Comparison of ENCODE assay signal across 8 cellular contexts in genomic region chr1:108561145-108561458, GRCh38. TPM values are rescaled to one million over a fixed set of nuclear protein-coding genes. Genes with fewer than 3 reads are reported as not detected.
A peak's percentile ranks its signal among the peaks of the same experiment; 100 is the strongest.
DNase-seq lines count a peak whose midpoint lies in the region; ATAC-seq and TF ChIP-seq lines count a peak whose summit lies in the region.

No MANE protein-coding gene starts in this region.

- CTCF ChIA-PET in activated CD4-positive, alpha-beta memory T cell treated with anti-CD3 and anti-CD28 coated beads for 36 hours (lab: Charles Lee), result interaction anchor here (1.0 to 7.4 kb wide), 18 partner anchors 9 to 361 kb away, joined by 3 to 172 read pairs (median 10); partner anchors contain the start of genes PRPF38B and SLC25A24

- peak overlapping the region in 2 of 3 donors; percentile 52 to 53 for H3K27ac ChIP-seq in thyroid gland

- DNase-seq in activated T-cell treated with anti-CD3 and anti-CD28 coated beads, Interleukin-2, amount 50 U/mL, for 72 hours, result no peak
- no peak for DNase-seq in activated T-cell treated with anti-CD3 and anti-CD28 coated beads, Interleukin-2, amount 50 U/mL, for 1 hour
- no peak for DNase-seq in activated CD4-positive, alpha-beta memory T cell treated with anti-CD3 and anti-CD28 coated beads for 36 hours
- DNase-seq in immature natural killer cell (peak in 1 of 3 donors; percentile 35), thyroid gland (no peak), NCI-H1417 (lab: John Stamatoyannopoulos, UW) (no peak)

- H3K4me1 Mint-ChIP-seq in activated T-cell treated with anti-CD3 and anti-CD28 coated beads, Interleukin-2, amount 50 U/mL, for 72 hours (ENCODE audit: low read depth), result peaks cover 33% of the 10 kb centered on the region
- H3K4me1 Mint-ChIP-seq in activated CD4-positive, alpha-beta memory T cell treated with anti-CD3 and anti-CD28 coated beads for 36 hours (ENCODE audit: low read depth), result peaks cover 36% of the 10 kb centered on the region
- H3K4me1 Mint-ChIP-seq in immature natural killer cell, result peaks cover 39 to 48% of the 10 kb centered on the region in 2 donors

- peak overlapping the region; percentile 93 to 97 for H3K4me3 Mint-ChIP-seq in activated T-cell treated with anti-CD3 and anti-CD28 coated beads, Interleukin-2, amount 50 U/mL, for 72 hours
- peak overlapping the region; percentile 88 for H3K4me3 Mint-ChIP-seq in activated CD4-positive, alpha-beta memory T cell treated with anti-CD3 and anti-CD28 coated beads for 36 hours
- H3K4me3 Mint-ChIP-seq in immature natural killer cell, result peak overlapping the region; percentile 88 to 99 (median 95)

- no peak for ATAC-seq in activated T-cell treated with anti-CD3 and anti-CD28 coated beads, Interleukin-2, amount 50 U/mL, for 72 hours (replicated peaks in 1 of 2)
- ATAC-seq in HG03520 (IDR thresholded peaks at IDR 0.05; ENCODE audit: unreplicated experiment) (no peak), HG02973 (IDR thresholded peaks at IDR 0.05; ENCODE audit: unreplicated experiment) (no peak)

- peak overlapping the region in 1 of 3 donors; percentile 53 for H3K4me3 ChIP-seq in thyroid gland (replicated peaks in 1 of 3)

- H3K4me1 ChIP-seq in thyroid gland, result peaks cover 14 to 17% of the 10 kb centered on the region in 2 donors

- no peaks in the 10 kb centered on the region for H3K36me3 ChIP-seq in thyroid gland

- no peak for TF ChIP-seq CTCF in thyroid gland (IDR thresholded peaks at IDR 0.05)

- H3K27me3 Mint-ChIP-seq in activated T-cell treated with anti-CD3 and anti-CD28 coated beads, Interleukin-2, amount 50 U/mL, for 72 hours (ENCODE audit: low read depth), result no peaks in the 10 kb centered on the region
- H3K27me3 Mint-ChIP-seq in activated CD4-positive, alpha-beta memory T cell treated with anti-CD3 and anti-CD28 coated beads for 36 hours, result no peaks in the 10 kb centered on the region
- peaks cover 3 to 10% (median 4%) of the 10 kb centered on the region in 3 donors for H3K27me3 Mint-ChIP-seq in immature natural killer cell (ENCODE audit: low read depth in 3 of 3)

- H3K9me3 Mint-ChIP-seq in activated T-cell treated with anti-CD3 and anti-CD28 coated beads, Interleukin-2, amount 50 U/mL, for 72 hours, result no peaks in the 10 kb centered on the region
- H3K9me3 Mint-ChIP-seq in activated CD4-positive, alpha-beta memory T cell treated with anti-CD3 and anti-CD28 coated beads for 36 hours, result no peaks in the 10 kb centered on the region
- H3K9me3 Mint-ChIP-seq in immature natural killer cell, result no peaks in the 10 kb centered on the region

- no peaks in the 10 kb centered on the region for H3K27me3 ChIP-seq in thyroid gland

- POLR2A ChIA-PET in activated CD4-positive, alpha-beta memory T cell treated with anti-CD3 and anti-CD28 coated beads for 36 hours (lab: Charles Lee), result interaction anchor here (0.8 to 2.7 kb wide), 7 partner anchors 52 to 131 kb away, joined by 3 to 13 read pairs (median 8); partner anchors contain the start of genes HENMT1 and PRPF38B

- intact Hi-C loops in activated CD4-positive, alpha-beta memory T cell treated with anti-CD3 and anti-CD28 coated beads for 36 hours (cut with micrococcal nuclease), result loop anchor here (1.0 to 10.0 kb wide), 7 partner anchors 49 to 774 kb away; partner anchors contain the start of genes PRPF38B, SLC25A24 and STXBP3
- intact Hi-C loops in thyroid gland (cut with DNase I), result no loop called here

- TF ChIP-seq POLR2A in thyroid gland (IDR thresholded peaks at IDR 0.05), result no peak

- H3K27ac Mint-ChIP-seq in activated T-cell treated with anti-CD3 and anti-CD28 coated beads, Interleukin-2, amount 50 U/mL, for 72 hours, result peak overlapping the region; percentile 91
- no peak overlapping the region for H3K27ac Mint-ChIP-seq in activated CD4-positive, alpha-beta memory T cell treated with anti-CD3 and anti-CD28 coated beads for 36 hours
- H3K27ac Mint-ChIP-seq in immature natural killer cell, result peak overlapping the region; percentile 93 to 96 (median 96)

- H3K9me3 ChIP-seq in thyroid gland, result no peaks in the 10 kb centered on the region

- H3K36me3 Mint-ChIP-seq in activated T-cell treated with anti-CD3 and anti-CD28 coated beads, Interleukin-2, amount 50 U/mL, for 72 hours (ENCODE audit: insufficient read depth in 2 of 2), result peaks cover 0 to 1% of the 10 kb centered on the region in 2 donors
- no peaks in the 10 kb centered on the region for H3K36me3 Mint-ChIP-seq in activated CD4-positive, alpha-beta memory T cell treated with anti-CD3 and anti-CD28 coated beads for 36 hours
- no peaks in the 10 kb centered on the region for H3K36me3 Mint-ChIP-seq in immature natural killer cell

RNA-seq across cellular contexts. Expression of gene EEIG2, which starts 1.2 kb away (rescaled TPM):
- 1 to 10 TPM; 8.9 to 9.9 TPM for total RNA-seq in activated T-cell treated with anti-CD3 and anti-CD28 coated beads, Interleukin-2, amount 50 U/mL, for 72 hours
- 1 to 10 TPM; 8.4 to 8.7 TPM for total RNA-seq in activated CD4-positive, alpha-beta memory T cell treated with anti-CD3 and anti-CD28 coated beads for 36 hours
- 1 to 10 TPM; 1.3 to 1.6 (median 1.4) TPM for polyA plus RNA-seq in immature natural killer cell
- 10 to 100 TPM in 1 of 4 donors, 1 to 10 TPM in 3; 7.4 to 11.8 (median 8.2) TPM for total RNA-seq in thyroid gland
